In genomic region chr1:156436319-156437043, GRCh38 we compare ENCODE assay signal across 12 cellular contexts.
DNase-seq lines count a peak whose midpoint lies in the region; ATAC-seq and TF ChIP-seq lines count a peak whose summit lies in the region.
"Had no signal": no experiment of that assay in that cellular context is flagged by ENCODE, and none has a peak within 500 bp of the region (broad histone marks: within the 10 kb centered on the region; RNA-seq: fewer than 3 reads in every experiment).

No MANE protein-coding gene starts in this region.

- intact Hi-C loops in activated CD8-positive, alpha-beta T cell treated with anti-CD3 and anti-CD28 coated beads for 36 hours (cut with micrococcal nuclease) = no loop called here
- intact Hi-C loops in thyroid gland (cut with DNase I) = no loop called here

- 1 to 6% methylated on average over 35 to 38 of the region's 51 CpGs for WGBS in thyroid gland, 2 donors

- no peak overlapping the region for H3K9ac ChIP-seq in skeletal muscle satellite cell (ENCODE audit: low read depth, low read length)

- ATAC-seq in activated CD8-positive, alpha-beta T cell treated with anti-CD3 and anti-CD28 coated beads for 36 hours = no peak

- H3K9me3 Mint-ChIP-seq in activated CD8-positive, alpha-beta T cell treated with anti-CD3 and anti-CD28 coated beads for 36 hours = no peaks in the 10 kb centered on the region
- H3K9me3 Mint-ChIP-seq: T-helper 1 cell treated with Interleukin-12 subunit alpha and Interleukin-12 subunit beta and Interleukin-4 antibody, amounts not matched to agents 30 μg/mL and 1 μg/mL, for 36 hours had no signal

- CTCF ChIA-PET in activated CD8-positive, alpha-beta T cell treated with anti-CD3 and anti-CD28 coated beads for 36 hours (lab: Charles Lee) = interaction anchor here (8.7 to 16.7 kb wide), 2 partner anchors 10 to 52 kb away, joined by 59 to 177 read pairs; no protein-coding TSS in a partner anchor

- H3K4me3 ChIP-seq in skeletal muscle satellite cell (ENCODE audit: low read length) (peak overlapping the region; percentile 28), thyroid gland (replicated peaks in 1 of 3) (no peak overlapping the region)

- H3K4me1 ChIP-seq in skeletal muscle satellite cell (ENCODE audit: control insufficient read depth, insufficient read depth, low read length) (peaks cover 10% of the 10 kb centered on the region), thyroid gland (peaks cover 14 to 15% of the 10 kb centered on the region in 2 donors)

- peak overlapping the region; percentile 73 for H3K4me2 ChIP-seq in skeletal muscle satellite cell (ENCODE audit: low read length)

- H3K27me3 ChIP-seq in skeletal muscle satellite cell (ENCODE audit: control insufficient read depth, insufficient read depth, low read length) (peaks cover 97% of the 10 kb centered on the region), thyroid gland (peaks cover 68% of the 10 kb centered on the region)

- no peak for TF ChIP-seq CTCF in activated CD8-positive, alpha-beta T cell treated with anti-CD3 and anti-CD28 coated beads for 36 hours (IDR thresholded peaks at IDR 0.05)
- TF ChIP-seq CTCF in thyroid gland (IDR thresholded peaks at IDR 0.05) = no peak

- H3K9me3 ChIP-seq in skeletal muscle satellite cell (replicated peaks; ENCODE audit: low read length) (no peaks in the 10 kb centered on the region), thyroid gland (no peaks in the 10 kb centered on the region)

- H3K36me3 ChIP-seq in skeletal muscle satellite cell (ENCODE audit: insufficient read depth, low read length) = no peaks in the 10 kb centered on the region
- H3K36me3 ChIP-seq in thyroid gland = no peaks in the 10 kb centered on the region

- H3K27ac ChIP-seq in thyroid gland = no peak overlapping the region

- H3K27me3 Mint-ChIP-seq in activated CD8-positive, alpha-beta T cell treated with anti-CD3 and anti-CD28 coated beads for 36 hours = peaks cover 82% of the 10 kb centered on the region

- H3K27ac Mint-ChIP-seq in activated CD8-positive, alpha-beta T cell treated with anti-CD3 and anti-CD28 coated beads for 36 hours = no peak overlapping the region

- no peak for TF ChIP-seq POLR2A in thyroid gland (IDR thresholded peaks at IDR 0.05)

- H3K4me1 Mint-ChIP-seq in activated CD8-positive, alpha-beta T cell treated with anti-CD3 and anti-CD28 coated beads for 36 hours (ENCODE audit: low read depth) = peaks cover 52% of the 10 kb centered on the region

- no peaks in the 10 kb centered on the region for H3K36me3 Mint-ChIP-seq in activated CD8-positive, alpha-beta T cell treated with anti-CD3 and anti-CD28 coated beads for 36 hours (ENCODE audit: low read depth)

- peak overlapping the region; percentile 24 for H3K4me3 Mint-ChIP-seq in activated CD8-positive, alpha-beta T cell treated with anti-CD3 and anti-CD28 coated beads for 36 hours

- POLR2A ChIA-PET in activated CD8-positive, alpha-beta T cell treated with anti-CD3 and anti-CD28 coated beads for 36 hours (lab: Charles Lee) = interaction anchor here (0.8 to 1.3 kb wide), 3 partner anchors 10 to 51 kb away, joined by 3 to 7 read pairs (median 3); no protein-coding TSS in a partner anchor

- DNase-seq in DMS153 (lab: John Stamatoyannopoulos, UW) (peak; percentile 26), DMS153 treated with DMSO at 0.1 percent for 48 hours (lab: John Stamatoyannopoulos, UW; ENCODE audit: unreplicated experiment) (no peak), iPS-NIHi11 (ENCODE audit: low spot score) (peak; percentile 41), activated gamma-delta T cell treated with Interleukin-2 at 50 U/mL for 16 hours (no peak), SKM-1 treated with dmso at 0.1 percent for 144 hours (lab: John Stamatoyannopoulos, UW; ENCODE audit: unreplicated experiment) (no peak), thyroid gland (no peak)
- DNase-seq in activated CD8-positive, alpha-beta T cell treated with anti-CD3 and anti-CD28 coated beads for 36 hours = no peak
- DNase-seq: 8988T; NCI-H1048; stimulated activated CD4-positive, alpha-beta T cell treated with anti-CD3 and anti-CD28 coated beads, Interleukin-2, amount 100 ng/mL, for 24 hours had no signal

Comparison
In these comparisons a context has a peak if more than half of its experiments do, and no peak if none do; other contexts are left out.
1. DNase-seq: peak in DMS153 (single experiment) and iPS-NIHi11 (single experiment); none in DMS153 treated with DMSO at 0.1 percent for 48 hours (single experiment), activated CD8-positive, alpha-beta T cell treated with anti-CD3 and anti-CD28 coated beads for 36 hours (single experiment), activated gamma-delta T cell treated with Interleukin-2 at 50 U/mL for 16 hours (single experiment), SKM-1 treated with dmso at 0.1 percent for 144 hours (single experiment) and thyroid gland (0 of 2).